ENCODE assay signal across 8 cellular contexts in genomic region chr5:91311697-91312501, GRCh38.
DNase-seq lines count a peak whose midpoint lies in the region; ATAC-seq lines count a peak whose summit lies in the region.

No MANE protein-coding gene starts in this region.

- H3K27me3 Mint-ChIP-seq in effector memory CD8-positive, alpha-beta T cell, result no peaks in the 10 kb centered on the region

- peaks cover 16% of the 10 kb centered on the region for H3K36me3 Mint-ChIP-seq in effector memory CD8-positive, alpha-beta T cell (ENCODE audit: insufficient read depth)

- H3K4me1 Mint-ChIP-seq in effector memory CD8-positive, alpha-beta T cell (ENCODE audit: low read depth in 2 of 2), result peaks cover 41 to 47% of the 10 kb centered on the region in 2 donors

- DNase-seq in NCI-H187 (lab: John Stamatoyannopoulos, UW) (peak; percentile 9 to 19), NCI-H187 treated with DMSO at 0.1 percent for 48 hours (lab: John Stamatoyannopoulos, UW) (no peak), NCI-H460 (ENCODE audit: extremely low read depth, low read depth) (peak; percentile 96), mucosa of gallbladder (ENCODE audit: low spot score) (peak; percentile 74)
- DNase-seq in activated CD8-positive, alpha-beta memory T cell treated with anti-CD3 and anti-CD28 coated beads for 24 hours, result peak; percentile 73
- DNase-seq in effector memory CD8-positive, alpha-beta T cell, result peak; percentile 61 to 67 (median 63)
- DNase-seq in stimulated activated CD8-positive, alpha-beta memory T cell treated with anti-CD3 and anti-CD28 coated beads, Interleukin-7, amount 100 ng/mL, for 4 hours (ENCODE audit: low read depth in 2 of 2), result peak; percentile 58 to 63

- H3K4me3 Mint-ChIP-seq in effector memory CD8-positive, alpha-beta T cell, result peak overlapping the region; percentile 49 to 69

- peak overlapping the region; percentile 85 to 98 for H3K27ac Mint-ChIP-seq in effector memory CD8-positive, alpha-beta T cell

- ATAC-seq in HG02870 (IDR thresholded peaks at IDR 0.05; ENCODE audit: unreplicated experiment), result peak; percentile 81
- peak; percentile 82 for ATAC-seq in effector memory CD8-positive, alpha-beta T cell (replicated peaks)

- H3K9me3 Mint-ChIP-seq in effector memory CD8-positive, alpha-beta T cell, result no peaks in the 10 kb centered on the region
